8 cellular contexts compared by ENCODE assay signal in genomic region chr7:55696151-55696805, GRCh38.
DNase-seq lines count a peak whose midpoint lies in the region; ATAC-seq, FAIRE-seq and TF ChIP-seq lines count a peak whose summit lies in the region.
"Not testable (repeated sequence)": the region's sequence is repeated elsewhere in the genome, so short reads cannot be mapped to it uniquely, and the experiment has no call there.

No MANE protein-coding gene starts in this region.

- in situ Hi-C loops in IMR-90 (cut with MboI; ENCODE audit: low sequenced_read_pairs); HepG2 (cut with HindIII; ENCODE audit: extremely low pct_ligation_motif_present, low pct_unique_long_range_greater_than_20kb): not testable (repeated sequence)

- not testable (repeated sequence) for TF ChIP-seq CTCF in AG04449 (IDR thresholded peaks at IDR 0.05; ENCODE audit: insufficient read depth, low read length, missing control alignments); IMR-90 (conservative IDR thresholded peaks at IDR 0.05; ENCODE audit: low read depth, low read length); bronchial epithelial cell (IDR thresholded peaks at IDR 0.05; ENCODE audit: insufficient read depth, low read length, severe bottlenecking); HepG2 (CRISPR knock-in tag; IDR thresholded peaks at IDR 0.05)

- DNase-seq in AG04449 (ENCODE audit: low read depth, low spot score) (peak; percentile 19), EH (ENCODE audit: low read depth) (peak; percentile 89), IMR-90 (peak; percentile 36), SK-N-MC (ENCODE audit: low read depth, low spot score) (peak; percentile 14), bronchial epithelial cell (ENCODE audit: low read depth) (peak; percentile 7), fibroblast of the conjunctiva (ENCODE audit: low read depth) (peak; percentile 17)
- not testable (repeated sequence) for DNase-seq in HepG2 (ENCODE audit: low spot score); sciatic nerve (ENCODE audit: low spot score)

- not testable (repeated sequence) for H3K9me1 ChIP-seq in IMR-90 (ENCODE audit: insufficient read depth, low read length)

- H3K4me3 ChIP-seq in AG04449 (ENCODE audit: low read depth, low read length); IMR-90 (ENCODE audit: insufficient read depth, low read depth, low read length); bronchial epithelial cell (ENCODE audit: low read depth, low read length); HepG2 (replicated peaks in 1 of 3; ENCODE audit: insufficient read depth in 1 of 3, low read depth in 2 of 3, low read length in 3 of 3): not testable (repeated sequence)
- H3K4me3 ChIP-seq in SK-N-MC, result peak overlapping the region; percentile 25; the same call in 1 of the 2 replicates

- intact Hi-C loops in IMR-90 (cut with micrococcal nuclease); HepG2 (cut with micrococcal nuclease; ENCODE audit: unreplicated experiment); sciatic nerve (cut with DNase I): not testable (repeated sequence)

- H4K8ac ChIP-seq in IMR-90 (ENCODE audit: low read depth in 2 of 2, low read length in 2 of 2), result not testable (repeated sequence)

- not testable (repeated sequence) for H3K9ac ChIP-seq in IMR-90 (ENCODE audit: low read depth, low read length); SK-N-MC (ENCODE audit: insufficient read length); HepG2 (ENCODE audit: insufficient read depth, low read depth, low read length)

- H2BK120ac ChIP-seq in IMR-90 (ENCODE audit: low read depth, low read length), result not testable (repeated sequence)

- not testable (repeated sequence) for H3K4me2 ChIP-seq in IMR-90 (ENCODE audit: low read depth, low read length); HepG2 (ENCODE audit: low read depth, low read length)

- not testable (repeated sequence) for H3K56ac ChIP-seq in IMR-90 (ENCODE audit: extremely low read depth, insufficient read depth, low read length)

- H3K27ac ChIP-seq in IMR-90 (ENCODE audit: insufficient read depth, low read length); HepG2 (ENCODE audit: extremely low read length, insufficient read depth, low read length): not testable (repeated sequence)
- H3K27ac ChIP-seq in SK-N-MC, result peak overlapping the region; percentile 86

- not testable (repeated sequence) for H2AFZ ChIP-seq in IMR-90 (replicated peaks; ENCODE audit: low read length, poor library complexity); HepG2 (ENCODE audit: low read length)

- H2BK15ac ChIP-seq in IMR-90 (ENCODE audit: low read depth, low read length), result not testable (repeated sequence)

- not testable (repeated sequence) for TF ChIP-seq RAD21 in IMR-90 (IDR thresholded peaks at IDR 0.05; ENCODE audit: low read length); HepG2 (CRISPR knock-in tag; IDR thresholded peaks at IDR 0.05)

- not testable (repeated sequence) for H4K5ac ChIP-seq in IMR-90 (ENCODE audit: low read depth, low read length)

- not testable (repeated sequence) for H2BK20ac ChIP-seq in IMR-90 (ENCODE audit: low read depth, low read length)

- not testable (repeated sequence) for BruUV-seq in IMR-90 (replicated peaks; lab: Mats Ljungman, UMichigan); HepG2 (replicated peaks; lab: Mats Ljungman, UMichigan)

- TF ChIP-seq EP300 in HepG2 (IDR thresholded peaks at IDR 0.05; ENCODE audit: low read depth in 2 of 2, low read length in 2 of 2); HepG2 (CRISPR knock-in tag; IDR thresholded peaks at IDR 0.05; ENCODE audit: borderline replicate concordance): not testable (repeated sequence)

- not testable (repeated sequence) for FAIRE-seq in bronchial epithelial cell (lab: Jason Lieb, UNC)
- peak; percentile 49 for FAIRE-seq in HepG2 (lab: Jason Lieb, UNC)

- not testable (repeated sequence) for H4K20me1 ChIP-seq in IMR-90 (ENCODE audit: insufficient read depth, low read length); HepG2 (ENCODE audit: insufficient read depth, low read length)

- H2BK5ac ChIP-seq in IMR-90 (ENCODE audit: low read depth, low read length, poor library complexity, severe bottlenecking), result not testable (repeated sequence)

- not testable (repeated sequence) for H3K4ac ChIP-seq in IMR-90 (ENCODE audit: low read depth, low read length)

- dilution Hi-C loops in IMR-90 (cut with HindIII; ENCODE audit: low sequenced_read_pairs, unreplicated experiment), result not testable (repeated sequence)

- peak; percentile 76 for ATAC-seq in IMR-90 (ENCODE audit: low read depth)
- not testable (repeated sequence) for ATAC-seq in HepG2
- ATAC-seq in sciatic nerve, result peak; percentile 64

- H3K9me3 ChIP-seq in IMR-90 (ENCODE audit: control insufficient read depth, insufficient read depth, low read length); SK-N-MC (ENCODE audit: low read depth, low read length); HepG2 (ENCODE audit: low read length): not testable (repeated sequence)

- CTCF ChIA-PET in AG04449 (lab: Yijun Ruan, JAX); IMR-90 (lab: Yijun Ruan, JAX); HepG2 (lab: Yijun Ruan, JAX; ENCODE audit: low intra/inter-chr PET ratio, low total read pairs): not testable (repeated sequence)

- not testable (repeated sequence) for H2AK9ac ChIP-seq in IMR-90 (replicated peaks; ENCODE audit: low read depth, low read length, poor library complexity)

- H3K27me3 ChIP-seq in IMR-90 (ENCODE audit: control insufficient read depth, insufficient read depth, low read length); bronchial epithelial cell (ENCODE audit: control insufficient read depth, insufficient read depth, low read length); HepG2 (ENCODE audit: control insufficient read depth in 1 of 2, insufficient read depth in 2 of 2, low read length in 2 of 2): not testable (repeated sequence)

- H3K23ac ChIP-seq in IMR-90 (ENCODE audit: low read depth, low read length), result not testable (repeated sequence)

- H3K4me1 ChIP-seq in IMR-90 (ENCODE audit: control insufficient read depth, insufficient read depth, low read length), result not testable (repeated sequence)
- H3K4me1 ChIP-seq in HepG2 (ENCODE audit: insufficient read depth, low read length), result peaks cover 58% of the 10 kb centered on the region

- H4K91ac ChIP-seq in IMR-90 (ENCODE audit: insufficient read depth, low read depth, low read length), result not testable (repeated sequence)

- not testable (repeated sequence) for H3K79me1 ChIP-seq in IMR-90 (ENCODE audit: low read depth in 1 of 2, low read length in 2 of 2)

- H3K36me3 ChIP-seq in IMR-90 (ENCODE audit: control insufficient read depth, insufficient read depth, low read length); bronchial epithelial cell (ENCODE audit: control insufficient read depth, insufficient read depth, low read length); HepG2 (replicated peaks in 1 of 2; ENCODE audit: control insufficient read depth in 1 of 2, insufficient read depth in 2 of 2, low read length in 2 of 2): not testable (repeated sequence)
- H3K36me3 ChIP-seq in SK-N-MC (ENCODE audit: insufficient read depth, low read length), result peaks cover 15% of the 10 kb centered on the region; the same call in 1 of the 2 replicates

- POLR2A ChIA-PET in AG04449 (lab: Yijun Ruan, JAX); IMR-90 (lab: Charles Lee; ENCODE audit: unreplicated experiment); HepG2 (lab: Yijun Ruan, JAX): not testable (repeated sequence)

- not testable (repeated sequence) for H3K79me2 ChIP-seq in HepG2 (ENCODE audit: insufficient read depth, low read length)

- H3K14ac ChIP-seq in IMR-90 (replicated peaks; ENCODE audit: low read depth, low read length), result not testable (repeated sequence)

- H3K18ac ChIP-seq in IMR-90 (ENCODE audit: low read depth, low read length), result not testable (repeated sequence)

- not testable (repeated sequence) for H2AK5ac ChIP-seq in IMR-90 (ENCODE audit: low read depth, low read length)

- not testable (repeated sequence) for TF ChIP-seq POLR2A in IMR-90 (IDR thresholded peaks at IDR 0.05; ENCODE audit: low read depth, low read length); HepG2 (IDR thresholded peaks at IDR 0.05; ENCODE audit: insufficient read depth in 1 of 2, low read depth in 2 of 2, low read length in 2 of 2)

- WGBS in IMR-90 (ENCODE audit: extremely low coverage in 2 of 2, insufficient read length in 1 of 2), 2 experiments, result no CpG with 5 or more reads among the region's 6 CpGs
- WGBS in HepG2 (ENCODE audit: low lambda C conversion rate), result 80% methylated on average over 5 of the region's 6 CpGs
